In the genomic region with DNA sequence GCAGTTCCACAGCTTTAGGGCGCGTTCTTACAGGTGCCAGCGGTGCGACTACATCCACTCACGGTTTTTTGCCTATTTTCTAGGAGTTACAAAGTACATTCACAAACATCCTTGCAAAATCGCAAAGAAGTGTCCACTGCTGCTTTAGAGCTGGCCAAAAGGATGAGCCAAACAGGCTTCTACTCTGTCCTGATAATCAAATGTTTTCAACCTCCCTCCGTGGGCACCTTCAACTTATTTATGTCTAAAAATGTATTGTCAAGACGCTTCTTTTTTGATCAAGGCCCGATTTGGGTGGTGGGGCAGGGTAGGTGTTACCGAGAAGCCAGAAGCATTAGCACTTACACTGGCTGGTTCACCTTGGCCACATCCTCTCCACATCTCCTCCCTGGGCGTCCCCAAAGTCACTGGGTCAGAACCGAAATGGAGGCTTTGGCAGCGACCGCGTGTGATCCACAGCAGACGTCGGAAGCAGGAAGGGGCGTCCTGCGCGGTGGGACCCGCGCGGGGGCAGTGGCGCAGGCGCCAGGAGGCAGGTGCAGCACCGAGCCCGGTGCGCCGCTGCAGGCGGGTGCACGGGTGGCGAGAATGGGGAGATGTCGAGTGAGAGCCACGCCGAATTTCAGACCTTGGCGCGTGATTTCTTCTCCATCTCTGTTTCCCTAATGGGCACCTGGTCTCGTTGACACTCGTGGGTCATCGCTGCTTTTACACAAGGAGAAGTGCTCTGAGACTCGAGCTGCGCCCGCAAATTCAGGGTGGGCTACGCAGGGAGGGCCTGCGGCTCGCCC, we compare ENCODE assay signal across 11 cellular contexts. TPM values are rescaled to one million over a fixed set of nuclear protein-coding genes. Genes with fewer than 3 reads are reported as not detected.
DNase-seq lines count a peak whose midpoint lies in the region; ATAC-seq and TF ChIP-seq lines count a peak whose summit lies in the region.
"Had no signal": no experiment of that assay in that cellular context is flagged by ENCODE, and none has a peak within 500 bp of the region (broad histone marks: within the 10 kb centered on the region; RNA-seq: fewer than 3 reads in every experiment).

No MANE protein-coding gene starts in this region.

- intact Hi-C loops in activated CD4-positive, alpha-beta T cell treated with anti-CD3 and anti-CD28 coated beads for 36 hours (cut with DNase I, micrococcal nuclease), result no loop called here
- intact Hi-C loops in sigmoid colon (cut with DNase I), result no loop called here

- H3K4me1 Mint-ChIP-seq in activated CD4-positive, alpha-beta T cell treated with anti-CD3 and anti-CD28 coated beads for 36 hours, result peaks cover 40% of the 10 kb centered on the region
- H3K4me1 Mint-ChIP-seq in activated naive CD8-positive, alpha-beta T cell treated with anti-CD3 and anti-CD28 coated beads for 36 hours, result peaks cover 36% of the 10 kb centered on the region
- H3K4me1 Mint-ChIP-seq in progenitor cell of endocrine pancreas (ENCODE audit: low read depth), result no peaks in the 10 kb centered on the region

- no peak overlapping the region for H3K27ac ChIP-seq in sigmoid colon

- peaks cover 5 to 19% (median 10%) of the 10 kb centered on the region in 4 donors for H3K9me3 ChIP-seq in sigmoid colon

- peaks cover 14% of the 10 kb centered on the region for H3K36me3 Mint-ChIP-seq in activated CD4-positive, alpha-beta T cell treated with anti-CD3 and anti-CD28 coated beads for 36 hours (ENCODE audit: low read depth)
- H3K36me3 Mint-ChIP-seq in activated naive CD8-positive, alpha-beta T cell treated with anti-CD3 and anti-CD28 coated beads for 36 hours, result peaks cover 17% of the 10 kb centered on the region
- no peaks in the 10 kb centered on the region for H3K36me3 Mint-ChIP-seq in progenitor cell of endocrine pancreas (ENCODE audit: insufficient read depth)
- H3K36me3 Mint-ChIP-seq: brain had no signal

- POLR2A ChIA-PET in activated CD4-positive, alpha-beta T cell treated with anti-CD3 and anti-CD28 coated beads for 36 hours (lab: Charles Lee), result no interaction called here

- TF ChIP-seq CTCF in sigmoid colon (IDR thresholded peaks at IDR 0.05) (no peak), progenitor cell of endocrine pancreas (IDR thresholded peaks at IDR 0.05; ENCODE audit: unreplicated experiment) (no peak)

- H3K27ac Mint-ChIP-seq in activated CD4-positive, alpha-beta T cell treated with anti-CD3 and anti-CD28 coated beads for 36 hours, result no peak overlapping the region
- no peak overlapping the region for H3K27ac Mint-ChIP-seq in activated naive CD8-positive, alpha-beta T cell treated with anti-CD3 and anti-CD28 coated beads for 36 hours
- H3K27ac Mint-ChIP-seq in progenitor cell of endocrine pancreas, result no peak overlapping the region
- H3K27ac Mint-ChIP-seq: brain, nephron progenitor cell had no signal

- peaks cover 81% of the 10 kb centered on the region for H3K27me3 Mint-ChIP-seq in activated CD4-positive, alpha-beta T cell treated with anti-CD3 and anti-CD28 coated beads for 36 hours
- peaks cover 95% of the 10 kb centered on the region for H3K27me3 Mint-ChIP-seq in activated naive CD8-positive, alpha-beta T cell treated with anti-CD3 and anti-CD28 coated beads for 36 hours
- H3K27me3 Mint-ChIP-seq in progenitor cell of endocrine pancreas, result peaks cover 61% of the 10 kb centered on the region

- H3K9me3 Mint-ChIP-seq in activated CD4-positive, alpha-beta T cell treated with anti-CD3 and anti-CD28 coated beads for 36 hours (ENCODE audit: low read depth), result peaks cover 9% of the 10 kb centered on the region
- H3K9me3 Mint-ChIP-seq in activated naive CD8-positive, alpha-beta T cell treated with anti-CD3 and anti-CD28 coated beads for 36 hours, result peaks cover 4% of the 10 kb centered on the region
- H3K9me3 Mint-ChIP-seq in progenitor cell of endocrine pancreas (ENCODE audit: low read depth), result no peaks in the 10 kb centered on the region

- peaks cover 0 to 14% (median 9%) of the 10 kb centered on the region in 4 donors for H3K4me1 ChIP-seq in sigmoid colon

- no peaks in the 10 kb centered on the region for H3K36me3 ChIP-seq in sigmoid colon

- TF ChIP-seq EP300 in sigmoid colon (IDR thresholded peaks at IDR 0.05), result no peak

- no peak for ATAC-seq in activated CD4-positive, alpha-beta T cell treated with anti-CD3 and anti-CD28 coated beads for 36 hours
- ATAC-seq in HG02798 (IDR thresholded peaks at IDR 0.05; ENCODE audit: poor library complexity, unreplicated experiment), result peak; percentile 24

- CTCF ChIA-PET in activated CD4-positive, alpha-beta T cell treated with anti-CD3 and anti-CD28 coated beads for 36 hours (lab: Charles Lee), result no interaction called here

- no peak for TF ChIP-seq POLR2A in sigmoid colon (IDR thresholded peaks at IDR 0.05)

- WGBS in sigmoid colon, 2 donors, result 7 to 11% methylated on average over 46 of the region's 46 CpGs

- peak; percentile 16 for DNase-seq in activated CD4-positive, alpha-beta T cell treated with anti-CD3 and anti-CD28 coated beads for 36 hours
- DNase-seq in activated CD4-positive, alpha-beta T cell treated with anti-CD3 and anti-CD28 coated beads for 48 hours, result no peak
- no peak for DNase-seq in activated naive CD8-positive, alpha-beta T cell treated with anti-CD3 and anti-CD28 coated beads for 36 hours
- peak; percentile 54 for DNase-seq in sigmoid colon
- DNase-seq in SK-N-DZ (ENCODE audit: low spot score), result no peak
- no peak for DNase-seq in NCI-H146 treated with DMSO at 0.1 percent for 48 hours (lab: John Stamatoyannopoulos, UW; ENCODE audit: unreplicated experiment)
- DNase-seq in progenitor cell of endocrine pancreas (ENCODE audit: low spot score, unreplicated experiment), result no peak
- DNase-seq: NCI-H1436, nephron progenitor cell had no signal

- peak overlapping the region in 2 of 4 donors; percentile 22 to 27 for H3K4me3 ChIP-seq in sigmoid colon

- no peak overlapping the region for H3K4me3 Mint-ChIP-seq in activated CD4-positive, alpha-beta T cell treated with anti-CD3 and anti-CD28 coated beads for 36 hours
- peak overlapping the region; percentile 53 for H3K4me3 Mint-ChIP-seq in activated naive CD8-positive, alpha-beta T cell treated with anti-CD3 and anti-CD28 coated beads for 36 hours
- H3K4me3 Mint-ChIP-seq in progenitor cell of endocrine pancreas (ENCODE audit: low read depth), result no peak overlapping the region
- H3K4me3 Mint-ChIP-seq: nephron progenitor cell had no signal

- H3K27me3 ChIP-seq in sigmoid colon, result peaks cover 23 to 82% (median 48%) of the 10 kb centered on the region in 3 donors

RNA-seq across cellular contexts. Expression of gene NKX3-2, which starts 16.9 kb away (rescaled TPM):
- total RNA-seq in activated CD4-positive, alpha-beta T cell treated with anti-CD3 and anti-CD28 coated beads for 36 hours, result not detected
- not detected for total RNA-seq in activated naive CD8-positive, alpha-beta T cell treated with anti-CD3 and anti-CD28 coated beads for 36 hours
- total RNA-seq in sigmoid colon (10 to 100 TPM; 20.3 to 28.2 (median 21.0) TPM), progenitor cell of endocrine pancreas (1.7 and 2.1 TPM in 2 replicates)
- 1 to 10 TPM in 1 of 3 donors, under 1 TPM in 1, not detected in 1; 0.60 to 1.9 TPM for polyA plus RNA-seq in sigmoid colon
- polyA plus RNA-seq in SK-N-DZ (2014; cell fraction: cytosol; rRNA removed), result 0.29 TPM in 1 of 2 replicates, not detected in the other
- polyA plus RNA-seq in SK-N-DZ (2014; cell fraction: nucleus; rRNA removed), result 0.34 TPM in 1 of 2 replicates, not detected in the other

RNA-seq across cellular contexts. Expression of gene RAB28, which starts 43.2 kb away (rescaled TPM):
- 10 to 100 TPM; 12.7 to 17.5 TPM for total RNA-seq in activated CD4-positive, alpha-beta T cell treated with anti-CD3 and anti-CD28 coated beads for 36 hours
- total RNA-seq in activated naive CD8-positive, alpha-beta T cell treated with anti-CD3 and anti-CD28 coated beads for 36 hours, result 10 to 100 TPM; 13.6 to 15.8 TPM
- total RNA-seq in sigmoid colon (10 to 100 TPM; 24.1 to 32.1 (median 28.7) TPM), progenitor cell of endocrine pancreas (26.9 and 28.3 TPM in 2 replicates)
- 10 to 100 TPM; 12.7 to 18.7 (median 16.8) TPM for polyA plus RNA-seq in sigmoid colon
- polyA plus RNA-seq in SK-N-DZ (2014; cell fraction: cytosol; rRNA removed), result 21.3 and 22.6 TPM in 2 replicates
- polyA plus RNA-seq in SK-N-DZ (2014; cell fraction: nucleus; rRNA removed), result 19.3 and 22.1 TPM in 2 replicates

Comparison
In these comparisons a context has a peak if more than half of its experiments do, and no peak if none do; other contexts are left out.
1. DNase-seq: peak in activated CD4-positive, alpha-beta T cell treated with anti-CD3 and anti-CD28 coated beads for 36 hours (single experiment) and sigmoid colon (single experiment); none in activated CD4-positive, alpha-beta T cell treated with anti-CD3 and anti-CD28 coated beads for 48 hours (single experiment), activated naive CD8-positive, alpha-beta T cell treated with anti-CD3 and anti-CD28 coated beads for 36 hours (single experiment), SK-N-DZ (single experiment), NCI-H146 treated with DMSO at 0.1 percent for 48 hours (single experiment) and progenitor cell of endocrine pancreas (single experiment).